39 cellular contexts compared by ENCODE assay signal in genomic region chr1:176480750-176481149, GRCh38. TPM values are rescaled to one million over a fixed set of nuclear protein-coding genes. Genes with fewer than 3 reads are reported as not detected.
"Had no signal": no experiment of that assay in that cellular context is flagged by ENCODE, and none has a peak within 500 bp of the region (broad histone marks: within the 10 kb centered on the region; RNA-seq: fewer than 3 reads in every experiment).

No MANE protein-coding gene starts in this region.

- H3K36me3 ChIP-seq: adrenal gland, ascending aorta, brain microvascular endothelial cell, breast epithelium, cardiac muscle cell had no signal

- H3K9me3 ChIP-seq: adrenal gland, ascending aorta, body of pancreas, breast epithelium had no signal

- H3K4me3 ChIP-seq: adrenal gland, ascending aorta, body of pancreas, breast epithelium, cardiac muscle cell had no signal

- ATAC-seq: activated naive CD4-positive, alpha-beta T cell treated with anti-CD3 and anti-CD28 coated beads, Interleukin-2, amount 50 U/mL, for 72 hours; activated naive CD8-positive, alpha-beta T cell treated with anti-CD3 and anti-CD28 coated beads, Interleukin-2, amount 50 U/mL, for 24 hours; activated T-cell treated with anti-CD3 and anti-CD28 coated beads, Interleukin-2, amount 50 U/mL, for 4 hours; activated T-cell treated with anti-CD3 and anti-CD28 coated beads, Interleukin-2, amount 50 U/mL, for 72 hours; activated T-helper 17 cell treated with anti-CD3 and anti-CD28 coated beads, Interleukin-2, amount 50 U/mL, for 72 hours; body of pancreas had no signal

- H3K9me3 Mint-ChIP-seq: activated naive CD4-positive, alpha-beta T cell treated with anti-CD3 and anti-CD28 coated beads for 36 hours; activated naive CD4-positive, alpha-beta T cell treated with anti-CD3 and anti-CD28 coated beads, Interleukin-2, amount 10 ng/mL, durations not matched to agents 7 days and 5 days; activated naive CD8-positive, alpha-beta T cell treated with anti-CD3 and anti-CD28 coated beads for 36 hours; activated naive CD8-positive, alpha-beta T cell treated with anti-CD3 and anti-CD28 coated beads, Interleukin-2, amount 10 ng/mL, durations not matched to agents 7 days and 5 days; activated naive CD8-positive, alpha-beta T cell treated with anti-CD3 and anti-CD28 coated beads, Interleukin-2, amount 50 U/mL, for 24 hours; activated T-cell treated with anti-CD3 and anti-CD28 coated beads, Interleukin-2, amount 50 U/mL, for 24 hours; activated T-cell treated with anti-CD3 and anti-CD28 coated beads, Interleukin-2, amount 50 U/mL, for 4 hours; activated T-helper 2 cell treated with anti-CD3 and anti-CD28 coated beads, Interferon-gamma antibody, Interleukin-2, Interleukin-4, amounts not matched to agents 10 μg/mL and 5 μg/mL and 100 μg/mL, durations not matched to agents 14 hours and 24 hours and 36 hours; brain had no signal

- DNase-seq: activated effector memory CD4-positive, alpha-beta T cell treated with anti-CD3 and anti-CD28 coated beads, Interleukin-2, amount 50 U/mL, for 16 hours; activated effector memory CD4-positive, alpha-beta T cell treated with Interleukin-2 at 50 U/mL for 16 hours; activated gamma-delta T cell; activated gamma-delta T cell treated with Interleukin-2 at 50 U/mL for 16 hours; activated naive CD4-positive, alpha-beta T cell; activated naive CD4-positive, alpha-beta T cell treated with anti-CD3 and anti-CD28 coated beads for 36 hours; activated naive CD4-positive, alpha-beta T cell treated with anti-CD3 and anti-CD28 coated beads, Interleukin-2, amount 10 ng/mL, durations not matched to agents 7 days and 5 days; activated naive CD4-positive, alpha-beta T cell treated with anti-CD3 and anti-CD28 coated beads, Interleukin-2, amount 50 U/mL, for 16 hours; activated naive CD4-positive, alpha-beta T cell treated with Interleukin-2 at 50 U/mL for 16 hours; activated naive CD8-positive, alpha-beta T cell treated with anti-CD3 and anti-CD28 coated beads for 36 hours; activated naive CD8-positive, alpha-beta T cell treated with anti-CD3 and anti-CD28 coated beads, Interleukin-2, amount 10 ng/mL, durations not matched to agents 7 days and 5 days; activated naive CD8-positive, alpha-beta T cell treated with anti-CD3 and anti-CD28 coated beads, Interleukin-2, amount 50 U/mL, for 24 hours; activated T-cell treated with anti-CD3 and anti-CD28 coated beads for 4 hours; activated T-cell treated with anti-CD3 and anti-CD28 coated beads, Interleukin-2, amount 50 U/mL, for 1 hour; activated T-cell treated with anti-CD3 and anti-CD28 coated beads, Interleukin-2, amount 50 U/mL, for 24 hours; activated T-cell treated with anti-CD3 and anti-CD28 coated beads, Interleukin-2, amount 50 U/mL, for 4 hours; activated T-cell treated with anti-CD3 and anti-CD28 coated beads, Interleukin-2, amount 50 U/mL, for 48 hours; activated T-cell treated with anti-CD3 and anti-CD28 coated beads, Interleukin-2, amount 50 U/mL, for 72 hours; adrenal gland; amniotic stem cell; amygdala; anterior cingulate cortex; aorta; body of pancreas; brain microvascular endothelial cell; central memory CD4-positive, alpha-beta T cell had no signal

- H3K27ac ChIP-seq: adrenal gland, ascending aorta, body of pancreas, brain microvascular endothelial cell, breast epithelium, cardiac muscle cell had no signal

- H3K4me1 ChIP-seq: adrenal gland, ascending aorta, body of pancreas, breast epithelium had no signal

- H3K27me3 ChIP-seq: adrenal gland, ascending aorta, body of pancreas, brain microvascular endothelial cell, cardiac muscle cell had no signal

- FAIRE-seq: astrocyte, bronchial epithelial cell had no signal

- H3K27me3 Mint-ChIP-seq: activated naive CD4-positive, alpha-beta T cell treated with anti-CD3 and anti-CD28 coated beads, Interleukin-2, amount 10 ng/mL, durations not matched to agents 7 days and 5 days; activated naive CD8-positive, alpha-beta T cell; activated naive CD8-positive, alpha-beta T cell treated with anti-CD3 and anti-CD28 coated beads, Interleukin-2, amount 10 ng/mL, durations not matched to agents 7 days and 5 days; activated naive CD8-positive, alpha-beta T cell treated with anti-CD3 and anti-CD28 coated beads, Interleukin-2, amount 50 U/mL, for 24 hours; activated T-cell treated with anti-CD3 and anti-CD28 coated beads, Interleukin-2, amount 50 U/mL, for 24 hours; central memory CD8-positive, alpha-beta T cell had no signal

- H3K4me1 Mint-ChIP-seq: activated naive CD4-positive, alpha-beta T cell treated with anti-CD3 and anti-CD28 coated beads, Interleukin-2, amount 10 ng/mL, durations not matched to agents 7 days and 5 days; activated naive CD4-positive, alpha-beta T cell treated with anti-CD3 and anti-CD28 coated beads, Interleukin-2, amount 50 U/mL, for 24 hours; activated naive CD8-positive, alpha-beta T cell treated with anti-CD3 and anti-CD28 coated beads for 36 hours; activated naive CD8-positive, alpha-beta T cell treated with anti-CD3 and anti-CD28 coated beads, Interleukin-2, amount 10 ng/mL, durations not matched to agents 7 days and 5 days; activated naive CD8-positive, alpha-beta T cell treated with anti-CD3 and anti-CD28 coated beads, Interleukin-2, amount 50 U/mL, for 24 hours; activated T-helper 17 cell treated with anti-CD3 and anti-CD28 coated beads, Interleukin-2, amount 50 U/mL, for 72 hours; brain; central memory CD8-positive, alpha-beta T cell had no signal

- H3K36me3 Mint-ChIP-seq: activated naive CD4-positive, alpha-beta T cell treated with anti-CD3 and anti-CD28 coated beads, Interleukin-2, amount 10 ng/mL, durations not matched to agents 7 days and 5 days; activated naive CD4-positive, alpha-beta T cell treated with anti-CD3 and anti-CD28 coated beads, Interleukin-2, amount 50 U/mL, for 24 hours; activated naive CD4-positive, alpha-beta T cell treated with anti-CD3 and anti-CD28 coated beads, Interleukin-2, amount 50 U/mL, for 72 hours; activated naive CD8-positive, alpha-beta T cell; activated naive CD8-positive, alpha-beta T cell treated with anti-CD3 and anti-CD28 coated beads for 36 hours; activated naive CD8-positive, alpha-beta T cell treated with anti-CD3 and anti-CD28 coated beads, Interleukin-2, amount 10 ng/mL, durations not matched to agents 7 days and 5 days; brain had no signal

- H3K27ac Mint-ChIP-seq: activated naive CD4-positive, alpha-beta T cell treated with anti-CD3 and anti-CD28 coated beads for 36 hours; activated naive CD4-positive, alpha-beta T cell treated with anti-CD3 and anti-CD28 coated beads, Interleukin-2, amount 10 ng/mL, durations not matched to agents 7 days and 5 days; activated naive CD4-positive, alpha-beta T cell treated with anti-CD3 and anti-CD28 coated beads, Interleukin-2, amount 50 U/mL, for 24 hours; activated naive CD4-positive, alpha-beta T cell treated with anti-CD3 and anti-CD28 coated beads, Interleukin-2, amount 50 U/mL, for 72 hours; activated naive CD8-positive, alpha-beta T cell; activated naive CD8-positive, alpha-beta T cell treated with anti-CD3 and anti-CD28 coated beads for 36 hours; activated naive CD8-positive, alpha-beta T cell treated with anti-CD3 and anti-CD28 coated beads, Interleukin-2, amount 10 ng/mL, durations not matched to agents 7 days and 5 days; activated naive CD8-positive, alpha-beta T cell treated with anti-CD3 and anti-CD28 coated beads, Interleukin-2, amount 50 U/mL, for 24 hours; activated T-cell treated with anti-CD3 and anti-CD28 coated beads, Interleukin-2, amount 50 U/mL, for 24 hours; activated T-cell treated with anti-CD3 and anti-CD28 coated beads, Interleukin-2, amount 50 U/mL, for 72 hours; activated T-helper 1 cell treated with anti-CD3 and anti-CD28 coated beads, Interleukin-12 subunit alpha, Interleukin-12 subunit beta, Interleukin-2, Interleukin-4 antibody, amounts not matched to agents 30 ng/mL and 10 ng/mL and 1 ng/mL, durations not matched to agents 14 hours and 24 hours and 36 hours; activated T-helper 17 cell treated with anti-CD3 and anti-CD28 coated beads, Interleukin-2, amount 50 U/mL, for 72 hours; activated T-helper 2 cell treated with anti-CD3 and anti-CD28 coated beads, Interferon-gamma antibody, Interleukin-2, Interleukin-4, amounts not matched to agents 10 μg/mL and 5 μg/mL and 100 μg/mL, durations not matched to agents 14 hours and 24 hours and 36 hours; brain had no signal

- H3K4me3 Mint-ChIP-seq: activated naive CD4-positive, alpha-beta T cell treated with anti-CD3 and anti-CD28 coated beads for 36 hours; activated naive CD4-positive, alpha-beta T cell treated with anti-CD3 and anti-CD28 coated beads, Interleukin-2, amount 10 ng/mL, durations not matched to agents 7 days and 5 days; activated naive CD4-positive, alpha-beta T cell treated with anti-CD3 and anti-CD28 coated beads, Interleukin-2, amount 50 U/mL, for 24 hours; activated naive CD8-positive, alpha-beta T cell; activated naive CD8-positive, alpha-beta T cell treated with anti-CD3 and anti-CD28 coated beads for 36 hours; activated naive CD8-positive, alpha-beta T cell treated with anti-CD3 and anti-CD28 coated beads, Interleukin-2, amount 10 ng/mL, durations not matched to agents 7 days and 5 days; activated naive CD8-positive, alpha-beta T cell treated with anti-CD3 and anti-CD28 coated beads, Interleukin-2, amount 50 U/mL, for 24 hours; activated T-cell treated with anti-CD3 and anti-CD28 coated beads, Interleukin-2, amount 50 U/mL, for 24 hours; activated T-cell treated with anti-CD3 and anti-CD28 coated beads, Interleukin-2, amount 50 U/mL, for 4 hours; activated T-cell treated with anti-CD3 and anti-CD28 coated beads, Interleukin-2, amount 50 U/mL, for 72 hours; activated T-helper 1 cell treated with anti-CD3 and anti-CD28 coated beads, Interleukin-12 subunit alpha, Interleukin-12 subunit beta, Interleukin-2, Interleukin-4 antibody, amounts not matched to agents 30 ng/mL and 10 ng/mL and 1 ng/mL, durations not matched to agents 14 hours and 24 hours and 36 hours; activated T-helper 17 cell treated with anti-CD3 and anti-CD28 coated beads, Interleukin-2, amount 50 U/mL, for 72 hours; brain; central memory CD8-positive, alpha-beta T cell had no signal

RNA-seq across cellular contexts. Expression of gene PAPPA2, which starts 17.8 kb away (rescaled TPM):
- polyA plus RNA-seq: aorta had no signal
